Comparison of ENCODE assay signal across 19 cellular contexts in the genomic region with DNA sequence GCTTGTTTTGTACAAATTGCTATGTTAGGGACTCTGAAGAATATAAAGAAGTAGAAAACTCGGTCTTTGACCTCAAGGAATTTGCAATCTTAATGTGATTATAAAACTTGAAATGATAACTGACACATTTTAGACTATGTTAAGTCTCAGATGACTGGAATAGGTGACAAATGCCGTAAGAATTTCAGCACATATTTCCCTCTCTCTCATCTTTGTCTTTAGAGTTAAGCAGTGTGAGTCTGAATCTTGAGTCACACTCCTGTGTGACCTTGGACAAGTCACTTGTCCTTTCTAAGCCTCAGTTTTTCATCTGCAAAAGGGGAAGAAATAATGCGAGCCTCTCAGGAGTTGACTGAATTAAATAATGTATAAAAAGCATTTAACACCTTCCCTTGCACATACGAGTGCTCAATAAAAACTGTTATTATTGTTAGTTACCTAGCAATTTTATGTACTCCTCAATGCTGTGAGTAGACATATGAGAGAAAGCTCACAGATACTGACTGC.
"Had no signal": no experiment of that assay in that cellular context is flagged by ENCODE, and none has a peak within 500 bp of the region (broad histone marks: within the 10 kb centered on the region; RNA-seq: fewer than 3 reads in every experiment).

No MANE protein-coding gene starts in this region.

- H3K4me1 Mint-ChIP-seq: immature natural killer cell; natural killer cell; stimulated activated effector memory CD8-positive, alpha-beta T cell treated with anti-CD3 and anti-CD28 coated beads, Interleukin-12 subunit alpha, Interleukin-12 subunit beta, amount 100 ng/mL, for 72 hours had no signal

- H3K27me3 ChIP-seq: ascending aorta, cardiac muscle cell, tibial artery, vagina had no signal

- H3K9me3 ChIP-seq: ascending aorta, mucosa of descending colon, tibial artery, vagina had no signal

- H3K27me3 Mint-ChIP-seq: activated CD4-positive, alpha-beta memory T cell treated with anti-CD3 and anti-CD28 coated beads for 36 hours had no signal

- ATAC-seq: activated T-cell treated with anti-CD3 and anti-CD28 coated beads, Interleukin-2, amount 50 U/mL, for 72 hours; left colon; mucosa of descending colon; natural killer cell; right cardiac atrium; stimulated activated effector memory CD8-positive, alpha-beta T cell treated with anti-CD3 and anti-CD28 coated beads, Interleukin-12 subunit alpha, Interleukin-12 subunit beta, amount 100 ng/mL, for 72 hours had no signal

- H3K4me3 ChIP-seq: ascending aorta, cardiac muscle cell, mucosa of descending colon, tibial artery, vagina had no signal

- H3K27ac ChIP-seq: ascending aorta, cardiac muscle cell, tibial artery, vagina, VCaP had no signal

- DNase-seq: activated CD4-positive, alpha-beta memory T cell treated with anti-CD3 and anti-CD28 coated beads for 36 hours; activated gamma-delta T cell treated with Interleukin-2 at 50 U/mL for 16 hours; activated T-cell treated with anti-CD3 and anti-CD28 coated beads, Interleukin-2, amount 50 U/mL, for 72 hours; immature natural killer cell; left colon; mammary epithelial cell; mucosa of descending colon; natural killer cell; posterior cingulate gyrus; right cardiac atrium; T1000; tibial artery had no signal

- H3K36me3 Mint-ChIP-seq: activated CD4-positive, alpha-beta memory T cell treated with anti-CD3 and anti-CD28 coated beads for 36 hours; immature natural killer cell; natural killer cell; stimulated activated effector memory CD8-positive, alpha-beta T cell treated with anti-CD3 and anti-CD28 coated beads, Interleukin-12 subunit alpha, Interleukin-12 subunit beta, amount 100 ng/mL, for 72 hours had no signal

- H3K9me3 Mint-ChIP-seq: activated CD4-positive, alpha-beta memory T cell treated with anti-CD3 and anti-CD28 coated beads for 36 hours; immature natural killer cell; natural killer cell; stimulated activated effector memory CD8-positive, alpha-beta T cell treated with anti-CD3 and anti-CD28 coated beads, Interleukin-12 subunit alpha, Interleukin-12 subunit beta, amount 100 ng/mL, for 72 hours had no signal

- H3K4me1 ChIP-seq: ascending aorta, vagina had no signal

- H3K4me3 Mint-ChIP-seq: activated CD4-positive, alpha-beta memory T cell treated with anti-CD3 and anti-CD28 coated beads for 36 hours; activated T-cell treated with anti-CD3 and anti-CD28 coated beads, Interleukin-2, amount 50 U/mL, for 72 hours; immature natural killer cell; natural killer cell; stimulated activated effector memory CD8-positive, alpha-beta T cell treated with anti-CD3 and anti-CD28 coated beads, Interleukin-12 subunit alpha, Interleukin-12 subunit beta, amount 100 ng/mL, for 72 hours had no signal

- H3K36me3 ChIP-seq: ascending aorta, cardiac muscle cell, tibial artery, vagina had no signal

- FAIRE-seq: colon, endothelial cell of umbilical vein had no signal

- H3K27ac Mint-ChIP-seq: activated CD4-positive, alpha-beta memory T cell treated with anti-CD3 and anti-CD28 coated beads for 36 hours; activated T-cell treated with anti-CD3 and anti-CD28 coated beads, Interleukin-2, amount 50 U/mL, for 72 hours; immature natural killer cell; natural killer cell; stimulated activated effector memory CD8-positive, alpha-beta T cell treated with anti-CD3 and anti-CD28 coated beads, Interleukin-12 subunit alpha, Interleukin-12 subunit beta, amount 100 ng/mL, for 72 hours had no signal
